12 cellular contexts compared by ENCODE assay signal in genomic region chr15:56532766-56533455, GRCh38.
DNase-seq lines count a peak whose midpoint lies in the region; ATAC-seq, FAIRE-seq and TF ChIP-seq lines count a peak whose summit lies in the region.
"Had no signal": no experiment of that assay in that cellular context is flagged by ENCODE, and none has a peak within 500 bp of the region (broad histone marks: within the 10 kb centered on the region; RNA-seq: fewer than 3 reads in every experiment).

No MANE protein-coding gene starts in this region.

- H3K4me3 ChIP-seq in Caco-2 (ENCODE audit: low read depth, low read length) (no peak overlapping the region), gastrocnemius medialis (no peak overlapping the region), pancreas (no peak overlapping the region)

- CTCF ChIA-PET in Caco-2 (lab: Charles Lee) = interaction anchor here (0.6 kb wide), 1 partner anchor 757 kb away, joined by 3 read pairs; no protein-coding TSS in a partner anchor

- H3K27me3 ChIP-seq in Caco-2 (replicated peaks; ENCODE audit: control insufficient read depth, insufficient read depth, low read length) (no peaks in the 10 kb centered on the region; the same call in 1 of the 2 replicates), gastrocnemius medialis (no peaks in the 10 kb centered on the region), pancreas (no peaks in the 10 kb centered on the region)

- POLR2A ChIA-PET in Caco-2 (lab: Charles Lee) = no interaction called here

- intact Hi-C loops in Caco-2 (cut with micrococcal nuclease; ENCODE audit: unreplicated experiment) = no loop called here
- intact Hi-C loops in gastrocnemius medialis (cut with DNase I; ENCODE audit: low total_unique reads) = no loop called here
- intact Hi-C loops in pancreas (cut with DNase I) = no loop called here

- H3K27me3 Mint-ChIP-seq in brain = no peaks in the 10 kb centered on the region
- H3K27me3 Mint-ChIP-seq in Caco-2 (ENCODE audit: insufficient read depth, unreplicated experiment) = peaks cover 5% of the 10 kb centered on the region
- H3K27me3 Mint-ChIP-seq: type B pancreatic cell had no signal

- H3K4me3 Mint-ChIP-seq in brain (peak overlapping the region in 2 of 5 experiments; percentile 39 to 45), Caco-2 (ENCODE audit: unreplicated experiment) (no peak overlapping the region)
- H3K4me3 Mint-ChIP-seq: type B pancreatic cell had no signal

- H3K4me1 ChIP-seq in Caco-2 (no peaks in the 10 kb centered on the region), gastrocnemius medialis (peaks cover 0 to 5% of the 10 kb centered on the region in 2 donors), pancreas (no peaks in the 10 kb centered on the region)

- H3K9me3 ChIP-seq in Caco-2 (no peaks in the 10 kb centered on the region), gastrocnemius medialis (no peaks in the 10 kb centered on the region), pancreas (no peaks in the 10 kb centered on the region)

- H3K4me1 Mint-ChIP-seq in brain (peaks cover 47% of the 10 kb centered on the region), Caco-2 (ENCODE audit: low read depth, unreplicated experiment) (no peaks in the 10 kb centered on the region)

- in situ Hi-C loops in gastrocnemius medialis (cut with MboI; ENCODE audit: low sequenced_read_pairs in 4 of 4) = no loop called here

- peak overlapping the region; percentile 19 to 91 (median 68) for H3K27ac Mint-ChIP-seq in brain
- H3K27ac Mint-ChIP-seq in Caco-2 (ENCODE audit: unreplicated experiment) = no peak overlapping the region
- H3K27ac Mint-ChIP-seq: type B pancreatic cell had no signal

- H3K36me3 Mint-ChIP-seq in brain = no peaks in the 10 kb centered on the region
- no peaks in the 10 kb centered on the region for H3K36me3 Mint-ChIP-seq in Caco-2 (ENCODE audit: insufficient read depth, unreplicated experiment)
- H3K36me3 Mint-ChIP-seq: type B pancreatic cell had no signal

- H3K36me3 ChIP-seq in Caco-2 (ENCODE audit: control insufficient read depth, insufficient read depth, low read length) (no peaks in the 10 kb centered on the region), gastrocnemius medialis (no peaks in the 10 kb centered on the region), pancreas (no peaks in the 10 kb centered on the region)

- WGBS in pancreas, 2 donors = 69 to 71% methylated on average over 3 of the region's 3 CpGs

- H3K27ac ChIP-seq in temporal lobe (ENCODE audit: low read depth, low read length) (peak overlapping the region; percentile 88), gastrocnemius medialis (no peak overlapping the region), pancreas (no peak overlapping the region)

- BruUV-seq in Caco-2 (replicated peaks; lab: Mats Ljungman, UMichigan) = no TSS peak

- H3K9me3 Mint-ChIP-seq in brain (no peaks in the 10 kb centered on the region), Caco-2 (ENCODE audit: unreplicated experiment) (no peaks in the 10 kb centered on the region)
- H3K9me3 Mint-ChIP-seq: type B pancreatic cell had no signal

- no peak for TF ChIP-seq POLR2A in gastrocnemius medialis (IDR thresholded peaks at IDR 0.05)

- ATAC-seq in gastrocnemius medialis = no peak
- ATAC-seq in pancreas = no peak

- peak; percentile 24 for DNase-seq in NCI-H2029 treated with DMSO at 0.1 percent for 48 hours (lab: John Stamatoyannopoulos, UW)
- no peak for DNase-seq in NCI-H2029 (lab: John Stamatoyannopoulos, UW)
- DNase-seq in NCI-H2227 (lab: John Stamatoyannopoulos, UW; ENCODE audit: unreplicated experiment) = peak; percentile 47
- DNase-seq in Caco-2 = no peak
- no peak for DNase-seq in gastrocnemius medialis
- no peak for DNase-seq in pancreas
- DNase-seq: ACHN, activated T-cell treated with anti-CD3 and anti-CD28 coated beads for 4 hours, cortex of kidney had no signal

- no peak for TF ChIP-seq CTCF in brain (conservative IDR thresholded peaks at IDR 0.05)
- no peak for TF ChIP-seq CTCF in Caco-2 (IDR thresholded peaks at IDR 0.05; ENCODE audit: insufficient read depth in 1 of 2, low read depth in 1 of 2, low read length in 1 of 2, severe bottlenecking in 1 of 2, unreplicated experiment in 1 of 2)
- TF ChIP-seq CTCF in gastrocnemius medialis (IDR thresholded peaks at IDR 0.05 in 4 of 5, conservative IDR thresholded peaks at IDR 0.05 in 1 of 5) = no peak
- no peak for TF ChIP-seq CTCF in pancreas (IDR thresholded peaks at IDR 0.05)

- FAIRE-seq in pancreas (lab: Jason Lieb, UNC) = no peak

Comparison
In these comparisons a context has a peak if more than half of its experiments do, and no peak if none do; other contexts are left out.
1. DNase-seq: peak in NCI-H2029 treated with DMSO at 0.1 percent for 48 hours (single experiment) and NCI-H2227 (single experiment); none in NCI-H2029 (single experiment), Caco-2 (0 of 2), gastrocnemius medialis (0 of 2) and pancreas (0 of 6).